Comparison of ENCODE assay signal across 18 cellular contexts in the genomic region with DNA sequence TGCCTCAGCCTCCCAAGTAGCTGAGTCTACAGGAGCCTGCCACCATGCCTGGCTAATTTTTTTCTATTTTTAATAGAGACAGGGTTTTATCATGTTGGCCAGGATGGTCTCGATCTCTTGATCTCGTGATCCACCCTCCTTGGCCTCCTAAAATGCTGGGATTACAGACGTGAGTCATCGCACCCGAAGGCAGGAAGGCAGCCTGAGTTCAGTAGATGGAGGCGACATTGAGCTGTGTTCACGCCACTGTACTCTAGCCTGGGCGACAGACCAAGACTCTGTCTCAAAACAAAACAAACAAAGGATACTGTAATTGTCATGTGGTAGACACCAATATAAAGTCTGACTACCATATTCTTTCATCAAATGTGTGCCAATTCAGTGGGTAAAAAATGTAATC.
A peak's percentile ranks its signal among the peaks of the same experiment; 100 is the strongest.
DNase-seq lines count a peak whose midpoint lies in the region.
"Had no signal": no experiment of that assay in that cellular context is flagged by ENCODE, and none has a peak within 500 bp of the region (broad histone marks: within the 10 kb centered on the region; RNA-seq: fewer than 3 reads in every experiment).

No MANE protein-coding gene starts in this region.

- in situ Hi-C loops in Caki2 (cut with HindIII; ENCODE audit: low pct_unique_long_range_greater_than_20kb, low sequenced_read_pairs) = no loop called here

- peak; percentile 35 for DNase-seq in Caki2 (ENCODE audit: low read depth)
- DNase-seq in LHCN-M2 (ENCODE audit: low read depth) = peak; percentile 5
- peak; percentile 17 for DNase-seq in RPMI7951 (ENCODE audit: low read depth)
- peak; percentile 2 for DNase-seq in left kidney (ENCODE audit: low read depth, low spot score)
- DNase-seq in SIG-M5 treated with dmso at 0.1 percent for 504 hours (lab: John Stamatoyannopoulos, UW; ENCODE audit: unreplicated experiment) = no peak
- no peak for DNase-seq in NCI-H1092 (lab: John Stamatoyannopoulos, UW)
- no peak for DNase-seq in NCI-H748 (lab: John Stamatoyannopoulos, UW; ENCODE audit: unreplicated experiment)
- DNase-seq: DMS 273 treated with DMSO at 0.1 percent for 48 hours, GDM1, H9, HFFc6, MM.1S, NCI-H1048, NCI-H1436 treated with DMSO at 0.1 percent for 48 hours, NCI-H1930, NCI-H2227 treated with DMSO at 0.1 percent for 48 hours, NCI-H510A treated with DMSO at 0.1 percent for 48 hours, NCI-H82 had no signal

Comparison
In these comparisons a context has a peak if more than half of its experiments do, and no peak if none do; other contexts are left out.
1. DNase-seq: peak in Caki2 (single experiment), LHCN-M2 (single experiment), RPMI7951 (single experiment) and left kidney (single experiment); none in SIG-M5 treated with dmso at 0.1 percent for 504 hours (single experiment), NCI-H1092 (single experiment) and NCI-H748 (single experiment).